In genomic region chr17:75906143-75906884, GRCh38 we compare ENCODE assay signal across 1 cellular context.
TF ChIP-seq lines count a peak whose summit lies in the region.

No MANE protein-coding gene starts in this region.

TF ChIP-seq in HepG2, 621 proteins besides CTCF, POLR2A, EP300 and RAD21 (continued from another document and continues in another):
- TF ChIP-seq MLXIP (CRISPR knock-in tag; IDR thresholded peaks at IDR 0.05; ENCODE audit: borderline replicate concordance), result no peak
- TF ChIP-seq ZNF292 (CRISPR knock-in tag; IDR thresholded peaks at IDR 0.05; ENCODE audit: borderline replicate concordance, low read depth), result no peak
- no peak for TF ChIP-seq HNF1B (CRISPR knock-in tag; IDR thresholded peaks at IDR 0.05)
- TF ChIP-seq RBAK (CRISPR knock-in tag; IDR thresholded peaks at IDR 0.05), result no peak
- TF ChIP-seq TBP (CRISPR knock-in tag; IDR thresholded peaks at IDR 0.05), result no peak
- TF ChIP-seq ZNF747 (CRISPR knock-in tag; IDR thresholded peaks at IDR 0.05; ENCODE audit: borderline replicate concordance), result no peak
- no peak for TF ChIP-seq SIX1 (CRISPR knock-in tag; IDR thresholded peaks at IDR 0.05; ENCODE audit: borderline replicate concordance)
- 0 out of 2 replicates have a peak, but pooled peaks have one; percentile 23 for TF ChIP-seq ZNF761 (CRISPR knock-in tag; conservative IDR thresholded peaks at IDR 0.05)
- TF ChIP-seq SETDB1 (CRISPR knock-in tag; IDR thresholded peaks at IDR 0.05; ENCODE audit: borderline replicate concordance), result no peak
- TF ChIP-seq NFKBIZ (CRISPR knock-in tag; IDR thresholded peaks at IDR 0.05), result no peak
- TF ChIP-seq GABPB1 (CRISPR knock-in tag; IDR thresholded peaks at IDR 0.05), result peak; percentile 15; the same call in 1 of the 2 replicates
- no peak for TF ChIP-seq ZNF431 (CRISPR knock-in tag; IDR thresholded peaks at IDR 0.05; ENCODE audit: borderline replicate concordance, low read depth)
- no peak for TF ChIP-seq SP140L (CRISPR knock-in tag; IDR thresholded peaks at IDR 0.05; ENCODE audit: borderline replicate concordance)
- no peak for TF ChIP-seq ATF2 (CRISPR knock-in tag; IDR thresholded peaks at IDR 0.05)
- TF ChIP-seq ZNF839 (CRISPR knock-in tag; IDR thresholded peaks at IDR 0.05; ENCODE audit: borderline replicate concordance), result no peak
- no peak for TF ChIP-seq NFIC (IDR thresholded peaks at IDR 0.05; ENCODE audit: low read length)
- no peak for TF ChIP-seq EHMT2 (IDR thresholded peaks at IDR 0.05; ENCODE audit: borderline replicate concordance, low read depth, low read length)
- no peak for TF ChIP-seq ZNF883 (CRISPR knock-in tag; IDR thresholded peaks at IDR 0.05; ENCODE audit: not compliant biosample characterization)
- TF ChIP-seq ZNF30 (CRISPR knock-in tag; IDR thresholded peaks at IDR 0.05), result no peak
- no peak for TF ChIP-seq IKZF1 (IDR thresholded peaks at IDR 0.05)
- no peak for TF ChIP-seq NCOA5 (CRISPR knock-in tag; IDR thresholded peaks at IDR 0.05)
- no peak for TF ChIP-seq ZSCAN30 (CRISPR knock-in tag; IDR thresholded peaks at IDR 0.05)
- TF ChIP-seq XRCC5 (optimal IDR thresholded peaks at IDR 0.05; ENCODE audit: low read length), result no peak
- no peak; the same call in 1 of the 2 replicates for TF ChIP-seq ELF1 (CRISPR knock-in tag; IDR thresholded peaks at IDR 0.05)
- TF ChIP-seq FOSL2 (CRISPR knock-in tag; IDR thresholded peaks at IDR 0.05), result no peak
- no peak for TF ChIP-seq KAT8 (CRISPR knock-in tag; IDR thresholded peaks at IDR 0.05)
- TF ChIP-seq BHLHE40 (IDR thresholded peaks at IDR 0.05; ENCODE audit: low read length), result no peak
- no peak for TF ChIP-seq GMEB2 (CRISPR knock-in tag; IDR thresholded peaks at IDR 0.05; ENCODE audit: low read depth)
- no peak for TF ChIP-seq NFYB (CRISPR knock-in tag; IDR thresholded peaks at IDR 0.05)
- TF ChIP-seq GTF2F1 (IDR thresholded peaks at IDR 0.05; ENCODE audit: low read length), result no peak
- 0 out of 2 replicates have a peak, but pooled peaks have one; percentile 31 for TF ChIP-seq GMEB1 (CRISPR knock-in tag; IDR thresholded peaks at IDR 0.05; ENCODE audit: borderline replicate concordance)
- no peak for TF ChIP-seq IKZF5 (CRISPR knock-in tag; IDR thresholded peaks at IDR 0.05)
- TF ChIP-seq NPAS2 (CRISPR knock-in tag; IDR thresholded peaks at IDR 0.05; ENCODE audit: borderline replicate concordance), result no peak
- no peak for TF ChIP-seq ZNF263 (CRISPR knock-in tag; IDR thresholded peaks at IDR 0.05)
- TF ChIP-seq THAP7 (CRISPR knock-in tag; IDR thresholded peaks at IDR 0.05), result no peak
- no peak for TF ChIP-seq MLLT10 (CRISPR knock-in tag; IDR thresholded peaks at IDR 0.05)
- no peak for TF ChIP-seq ZFY (CRISPR knock-in tag; IDR thresholded peaks at IDR 0.05)
- TF ChIP-seq RXRA (CRISPR knock-in tag; IDR thresholded peaks at IDR 0.05), result no peak
- TF ChIP-seq SNRNP70 (IDR thresholded peaks at IDR 0.05; ENCODE audit: low read depth, low read length), result no peak
- TF ChIP-seq GLI4 (CRISPR knock-in tag; IDR thresholded peaks at IDR 0.05; ENCODE audit: borderline replicate concordance), result no peak
- TF ChIP-seq TEAD3 (CRISPR knock-in tag; optimal IDR thresholded peaks at IDR 0.05; ENCODE audit: borderline replicate concordance), result peak; percentile 8
- no peak for TF ChIP-seq ZNF205 (CRISPR knock-in tag; IDR thresholded peaks at IDR 0.05)
- TF ChIP-seq TBL1XR1 (IDR thresholded peaks at IDR 0.05; ENCODE audit: borderline replicate concordance, low read length, partially characterized antibody), result no peak
- no peak for TF ChIP-seq ZNF235 (CRISPR knock-in tag; IDR thresholded peaks at IDR 0.05; ENCODE audit: borderline replicate concordance)
- TF ChIP-seq SRSF4 (IDR thresholded peaks at IDR 0.05; ENCODE audit: low read depth, low read length, poor library complexity, severe bottlenecking), result no peak
- TF ChIP-seq MAF1 (CRISPR knock-in tag; IDR thresholded peaks at IDR 0.05; ENCODE audit: borderline replicate concordance), result no peak
- no peak for TF ChIP-seq PBX3 (CRISPR knock-in tag; IDR thresholded peaks at IDR 0.05; ENCODE audit: borderline replicate concordance)
- no peak for TF ChIP-seq ZNF264 (CRISPR knock-in tag; IDR thresholded peaks at IDR 0.05)
- no peak for TF ChIP-seq ZSCAN22 (CRISPR knock-in tag; IDR thresholded peaks at IDR 0.05)
- TF ChIP-seq ELF3 (CRISPR knock-in tag; IDR thresholded peaks at IDR 0.05), result no peak
- no peak for TF ChIP-seq SIN3B (IDR thresholded peaks at IDR 0.05; ENCODE audit: low read length)
- no peak for TF ChIP-seq GRHL1 (CRISPR knock-in tag; conservative IDR thresholded peaks at IDR 0.05)
- 0 out of 2 replicates have a peak, but pooled peaks have one; percentile 56 for TF ChIP-seq ZNF44 (CRISPR knock-in tag; IDR thresholded peaks at IDR 0.05)
- TF ChIP-seq ZNF530 (CRISPR knock-in tag; IDR thresholded peaks at IDR 0.05; ENCODE audit: low read depth), result no peak
- TF ChIP-seq ZNF570 (CRISPR knock-in tag; IDR thresholded peaks at IDR 0.05; ENCODE audit: borderline replicate concordance), result no peak
- TF ChIP-seq MTERF4 (CRISPR knock-in tag; IDR thresholded peaks at IDR 0.05), result no peak
- no peak for TF ChIP-seq PTBP1 (IDR thresholded peaks at IDR 0.05; ENCODE audit: low read depth, low read length, poor library complexity, severe bottlenecking)
- no peak for TF ChIP-seq ZSCAN25 (CRISPR knock-in tag; IDR thresholded peaks at IDR 0.05)
- TF ChIP-seq ZNF652 (CRISPR knock-in tag; IDR thresholded peaks at IDR 0.05; ENCODE audit: borderline replicate concordance, low read depth), result no peak
- no peak for TF ChIP-seq SIX4 (CRISPR knock-in tag; IDR thresholded peaks at IDR 0.05)
- TF ChIP-seq ZNF557 (CRISPR knock-in tag; IDR thresholded peaks at IDR 0.05), result no peak
- TF ChIP-seq SAP130 (CRISPR knock-in tag; IDR thresholded peaks at IDR 0.05; ENCODE audit: low read depth), result 0 out of 2 replicates have a peak, but pooled peaks have one; percentile 2
- TF ChIP-seq PHF21A (CRISPR knock-in tag; IDR thresholded peaks at IDR 0.05), result no peak
- TF ChIP-seq KDM1A (CRISPR knock-in tag; IDR thresholded peaks at IDR 0.05), result no peak; the same call in 1 of the 2 replicates
- no peak for TF ChIP-seq ZNF224 (CRISPR knock-in tag; IDR thresholded peaks at IDR 0.05)
